1 cellular context compared by ENCODE assay signal in the genomic region with DNA sequence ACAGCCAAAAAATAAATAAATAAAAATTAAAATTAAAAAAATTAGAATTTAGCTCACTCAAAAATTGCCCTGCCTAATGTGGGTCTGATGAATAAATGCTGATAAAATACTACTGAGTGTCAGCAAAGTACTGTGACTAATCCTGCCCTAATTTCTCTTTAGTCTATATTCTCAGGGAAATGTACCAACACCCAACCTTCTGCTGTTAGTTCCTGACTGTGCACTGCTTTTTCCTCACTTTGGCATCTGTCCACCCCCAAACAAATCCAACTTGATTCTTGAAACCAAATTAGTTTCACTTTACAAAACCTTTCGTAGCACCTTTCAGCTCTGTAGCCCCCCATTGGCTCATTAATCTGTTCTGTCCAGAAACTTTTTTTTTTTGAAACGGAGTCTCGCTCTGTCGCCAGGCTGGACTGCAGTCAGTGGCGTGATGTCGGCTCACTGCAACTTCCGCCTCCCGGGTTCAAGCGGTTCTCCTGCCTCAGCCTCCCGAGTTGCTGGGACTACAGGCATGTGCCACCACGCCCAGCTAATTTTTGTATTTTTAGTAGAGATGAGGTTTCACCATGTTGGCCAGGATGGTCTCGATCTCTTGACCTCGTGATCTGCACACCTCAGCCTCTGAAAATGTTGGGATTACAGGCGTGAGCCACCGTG. TPM values are rescaled to one million over a fixed set of nuclear protein-coding genes. Genes with fewer than 3 reads are reported as not detected.
"Had no signal": no experiment of that assay in that cellular context is flagged by ENCODE, and none has a peak within 500 bp of the region (broad histone marks: within the 10 kb centered on the region; RNA-seq: fewer than 3 reads in every experiment).

No MANE protein-coding gene starts in this region.

RNA-seq across cellular contexts. Expression of a gene that starts 37.8 kb away (rescaled TPM):
- total RNA-seq: occipital lobe had no signal
